Comparison of ENCODE assay signal across 1 cellular context in the genomic region with DNA sequence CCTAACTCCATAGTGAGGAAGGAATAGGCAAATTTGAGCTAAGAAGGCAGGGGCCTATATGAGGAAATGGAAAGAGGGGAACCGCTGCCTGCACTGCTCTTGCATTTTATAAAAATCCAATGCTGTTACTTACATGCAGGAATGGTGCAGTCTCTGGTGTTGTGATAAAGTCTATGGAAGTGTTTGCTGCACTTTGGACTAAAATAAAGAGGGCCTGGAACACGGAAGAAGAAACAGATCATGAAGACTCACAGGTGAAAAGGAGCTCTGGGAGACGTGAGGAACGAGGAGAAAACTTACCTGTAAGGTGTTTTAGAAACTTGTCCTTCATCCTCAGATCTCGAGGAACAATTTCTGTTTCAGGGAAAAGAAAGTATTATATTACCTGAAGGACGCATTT.
TF ChIP-seq lines count a peak whose summit lies in the region.

No MANE protein-coding gene starts in this region.

TF ChIP-seq in WTC11, 78 proteins besides CTCF, POLR2A, EP300 and RAD21 (continued from another document):
- TF ChIP-seq, protein P1, sequence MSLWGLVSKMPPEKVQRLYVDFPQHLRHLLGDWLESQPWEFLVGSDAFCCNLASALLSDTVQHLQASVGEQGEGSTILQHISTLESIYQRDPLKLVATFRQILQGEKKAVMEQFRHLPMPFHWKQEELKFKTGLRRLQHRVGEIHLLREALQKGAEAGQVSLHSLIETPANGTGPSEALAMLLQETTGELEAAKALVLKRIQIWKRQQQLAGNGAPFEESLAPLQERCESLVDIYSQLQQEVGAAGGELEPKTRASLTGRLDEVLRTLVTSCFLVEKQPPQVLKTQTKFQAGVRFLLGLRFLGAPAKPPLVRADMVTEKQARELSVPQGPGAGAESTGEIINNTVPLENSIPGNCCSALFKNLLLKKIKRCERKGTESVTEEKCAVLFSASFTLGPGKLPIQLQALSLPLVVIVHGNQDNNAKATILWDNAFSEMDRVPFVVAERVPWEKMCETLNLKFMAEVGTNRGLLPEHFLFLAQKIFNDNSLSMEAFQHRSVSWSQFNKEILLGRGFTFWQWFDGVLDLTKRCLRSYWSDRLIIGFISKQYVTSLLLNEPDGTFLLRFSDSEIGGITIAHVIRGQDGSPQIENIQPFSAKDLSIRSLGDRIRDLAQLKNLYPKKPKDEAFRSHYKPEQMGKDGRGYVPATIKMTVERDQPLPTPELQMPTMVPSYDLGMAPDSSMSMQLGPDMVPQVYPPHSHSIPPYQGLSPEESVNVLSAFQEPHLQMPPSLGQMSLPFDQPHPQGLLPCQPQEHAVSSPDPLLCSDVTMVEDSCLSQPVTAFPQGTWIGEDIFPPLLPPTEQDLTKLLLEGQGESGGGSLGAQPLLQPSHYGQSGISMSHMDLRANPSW (CRISPR knock-in tag; conservative IDR thresholded peaks at IDR 0.05; ENCODE audit: low read depth): no peak
- TF ChIP-seq EMX1 (CRISPR knock-in tag; IDR thresholded peaks at IDR 0.05) (no peak), KAT7 (CRISPR knock-in tag; IDR thresholded peaks at IDR 0.05; ENCODE audit: borderline replicate concordance) (no peak), CBFB (CRISPR knock-in tag; IDR thresholded peaks at IDR 0.05; ENCODE audit: low read depth) (no peak), ZNF317 (CRISPR knock-in tag; IDR thresholded peaks at IDR 0.05; ENCODE audit: borderline replicate concordance, low read depth) (no peak), FOXJ3 (CRISPR knock-in tag; IDR thresholded peaks at IDR 0.05; ENCODE audit: borderline replicate concordance) (no peak), ZNF671 (CRISPR knock-in tag; IDR thresholded peaks at IDR 0.05) (no peak), MXD4 (CRISPR knock-in tag; IDR thresholded peaks at IDR 0.05; ENCODE audit: borderline replicate concordance) (no peak)
- TF ChIP-seq, protein P2, sequence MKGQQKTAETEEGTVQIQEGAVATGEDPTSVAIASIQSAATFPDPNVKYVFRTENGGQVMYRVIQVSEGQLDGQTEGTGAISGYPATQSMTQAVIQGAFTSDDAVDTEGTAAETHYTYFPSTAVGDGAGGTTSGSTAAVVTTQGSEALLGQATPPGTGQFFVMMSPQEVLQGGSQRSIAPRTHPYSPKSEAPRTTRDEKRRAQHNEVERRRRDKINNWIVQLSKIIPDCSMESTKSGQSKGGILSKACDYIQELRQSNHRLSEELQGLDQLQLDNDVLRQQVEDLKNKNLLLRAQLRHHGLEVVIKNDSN (CRISPR knock-in tag; IDR thresholded peaks at IDR 0.05): no peak
- TF ChIP-seq, protein P3, sequence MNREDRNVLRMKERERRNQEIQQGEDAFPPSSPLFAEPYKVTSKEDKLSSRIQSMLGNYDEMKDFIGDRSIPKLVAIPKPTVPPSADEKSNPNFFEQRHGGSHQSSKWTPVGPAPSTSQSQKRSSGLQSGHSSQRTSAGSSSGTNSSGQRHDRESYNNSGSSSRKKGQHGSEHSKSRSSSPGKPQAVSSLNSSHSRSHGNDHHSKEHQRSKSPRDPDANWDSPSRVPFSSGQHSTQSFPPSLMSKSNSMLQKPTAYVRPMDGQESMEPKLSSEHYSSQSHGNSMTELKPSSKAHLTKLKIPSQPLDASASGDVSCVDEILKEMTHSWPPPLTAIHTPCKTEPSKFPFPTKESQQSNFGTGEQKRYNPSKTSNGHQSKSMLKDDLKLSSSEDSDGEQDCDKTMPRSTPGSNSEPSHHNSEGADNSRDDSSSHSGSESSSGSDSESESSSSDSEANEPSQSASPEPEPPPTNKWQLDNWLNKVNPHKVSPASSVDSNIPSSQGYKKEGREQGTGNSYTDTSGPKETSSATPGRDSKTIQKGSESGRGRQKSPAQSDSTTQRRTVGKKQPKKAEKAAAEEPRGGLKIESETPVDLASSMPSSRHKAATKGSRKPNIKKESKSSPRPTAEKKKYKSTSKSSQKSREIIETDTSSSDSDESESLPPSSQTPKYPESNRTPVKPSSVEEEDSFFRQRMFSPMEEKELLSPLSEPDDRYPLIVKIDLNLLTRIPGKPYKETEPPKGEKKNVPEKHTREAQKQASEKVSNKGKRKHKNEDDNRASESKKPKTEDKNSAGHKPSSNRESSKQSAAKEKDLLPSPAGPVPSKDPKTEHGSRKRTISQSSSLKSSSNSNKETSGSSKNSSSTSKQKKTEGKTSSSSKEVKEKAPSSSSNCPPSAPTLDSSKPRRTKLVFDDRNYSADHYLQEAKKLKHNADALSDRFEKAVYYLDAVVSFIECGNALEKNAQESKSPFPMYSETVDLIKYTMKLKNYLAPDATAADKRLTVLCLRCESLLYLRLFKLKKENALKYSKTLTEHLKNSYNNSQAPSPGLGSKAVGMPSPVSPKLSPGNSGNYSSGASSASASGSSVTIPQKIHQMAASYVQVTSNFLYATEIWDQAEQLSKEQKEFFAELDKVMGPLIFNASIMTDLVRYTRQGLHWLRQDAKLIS (CRISPR knock-in tag; IDR thresholded peaks at IDR 0.05; ENCODE audit: borderline replicate concordance): no peak
- TF ChIP-seq, protein P4, sequence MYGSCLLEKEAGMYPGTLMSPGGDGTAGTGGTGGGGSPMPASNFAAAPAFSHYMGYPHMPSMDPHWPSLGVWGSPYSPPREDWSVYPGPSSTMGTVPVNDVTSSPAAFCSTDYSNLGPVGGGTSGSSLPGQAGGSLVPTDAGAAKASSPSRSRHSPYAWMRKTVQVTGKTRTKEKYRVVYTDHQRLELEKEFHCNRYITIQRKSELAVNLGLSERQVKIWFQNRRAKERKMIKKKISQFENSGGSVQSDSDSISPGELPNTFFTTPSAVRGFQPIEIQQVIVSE (CRISPR knock-in tag; IDR thresholded peaks at IDR 0.05; ENCODE audit: borderline replicate concordance): no peak
